In genomic region chr12:131593411-131593810, GRCh38 we compare ENCODE assay signal across 16 cellular contexts.
"Had no signal": no experiment of that assay in that cellular context is flagged by ENCODE, and none has a peak within 500 bp of the region (broad histone marks: within the 10 kb centered on the region; RNA-seq: fewer than 3 reads in every experiment).

No MANE protein-coding gene starts in this region.

- H3K27ac Mint-ChIP-seq: activated B cell treated with CpG ODN at 0.5 μM for 24 hours; activated naive CD4-positive, alpha-beta T cell treated with anti-CD3 and anti-CD28 coated beads, Interleukin-2, amount 50 U/mL, for 24 hours; stimulated activated memory B cell treated with anti-CD40 and anti-IgM and Interleukin-4, amounts not matched to agents 10 μg/mL and 1 μg/mL and 100 μg/mL, for 72 hours had no signal

- FAIRE-seq: endometrium had no signal

- H3K4me3 Mint-ChIP-seq: activated B cell treated with CpG ODN at 0.5 μM for 24 hours; activated naive CD4-positive, alpha-beta T cell treated with anti-CD3 and anti-CD28 coated beads, Interleukin-2, amount 50 U/mL, for 24 hours; activated T-helper 1 cell treated with anti-CD3 and anti-CD28 coated beads, Interleukin-12 subunit alpha, Interleukin-12 subunit beta, Interleukin-2, Interleukin-4 antibody, amounts not matched to agents 30 ng/mL and 10 ng/mL and 1 ng/mL, durations not matched to agents 14 hours and 24 hours and 36 hours; brain; stimulated activated memory B cell treated with anti-CD40 and anti-IgM and Interleukin-4, amounts not matched to agents 10 μg/mL and 1 μg/mL and 100 μg/mL, for 72 hours had no signal

- H3K27me3 Mint-ChIP-seq: activated B cell treated with CpG ODN at 0.5 μM for 24 hours; activated naive CD4-positive, alpha-beta T cell treated with anti-CD3 and anti-CD28 coated beads, Interleukin-2, amount 50 U/mL, for 24 hours; brain; naive thymus-derived CD4-positive, alpha-beta T cell had no signal

- H3K9me3 Mint-ChIP-seq: activated B cell treated with CpG ODN at 0.5 μM for 24 hours; activated naive CD4-positive, alpha-beta T cell treated with anti-CD3 and anti-CD28 coated beads, Interleukin-2, amount 50 U/mL, for 24 hours; activated T-helper 1 cell treated with anti-CD3 and anti-CD28 coated beads, Interleukin-12 subunit alpha, Interleukin-12 subunit beta, Interleukin-2, Interleukin-4 antibody, amounts not matched to agents 30 ng/mL and 10 ng/mL and 1 ng/mL, durations not matched to agents 14 hours and 24 hours and 36 hours; naive thymus-derived CD4-positive, alpha-beta T cell; stimulated activated memory B cell treated with anti-CD40 and anti-IgM and Interleukin-4, amounts not matched to agents 10 μg/mL and 1 μg/mL and 100 μg/mL, for 72 hours had no signal

- H3K36me3 Mint-ChIP-seq: activated naive CD4-positive, alpha-beta T cell treated with anti-CD3 and anti-CD28 coated beads, Interleukin-2, amount 50 U/mL, for 24 hours; brain; naive thymus-derived CD4-positive, alpha-beta T cell; stimulated activated memory B cell treated with anti-CD40 and anti-IgM and Interleukin-4, amounts not matched to agents 10 μg/mL and 1 μg/mL and 100 μg/mL, for 72 hours had no signal

- DNase-seq: activated B cell treated with CpG ODN at 0.5 μM for 24 hours, amygdala, cerebellar nuclear complex, dorsolateral prefrontal cortex, hypothalamus, psoas muscle, substantia nigra, transverse colon had no signal

- ATAC-seq: esophagus mucosa, psoas muscle, sciatic nerve had no signal
